18 cellular contexts compared by ENCODE assay signal in genomic region chr1:98030976-98031375, GRCh38.
"Had no signal": no experiment of that assay in that cellular context is flagged by ENCODE, and none has a peak within 500 bp of the region (broad histone marks: within the 10 kb centered on the region; RNA-seq: fewer than 3 reads in every experiment).

No MANE protein-coding gene starts in this region.

- H3K4me3 ChIP-seq: breast epithelium, lower lobe of right lung, ovary, thyroid gland had no signal

- H3K9me3 Mint-ChIP-seq: activated CD4-positive, alpha-beta T cell treated with anti-CD3 and anti-CD28 coated beads, Interleukin-2, amount 10 ng/mL, durations not matched to agents 24 days and 14 days; effector memory CD8-positive, alpha-beta T cell; stimulated activated effector memory CD8-positive, alpha-beta T cell treated with anti-CD3 and anti-CD28 coated beads, Interleukin-12 subunit alpha, Interleukin-12 subunit beta, amount 100 ng/mL, for 72 hours had no signal

- H3K9me3 ChIP-seq: breast epithelium, lower lobe of right lung, ovary, thyroid gland had no signal

- ATAC-seq: activated CD8-positive, alpha-beta T cell treated with anti-CD3 and anti-CD28 coated beads, Interleukin-2, amount 10 ng/mL, durations not matched to agents 7 days and 5 days; effector memory CD8-positive, alpha-beta T cell; left colon; lower lobe of right lung; sciatic nerve had no signal

- H3K27ac ChIP-seq: breast epithelium, lower lobe of right lung, ovary, thyroid gland had no signal

- DNase-seq: activated CD4-positive, alpha-beta T cell treated with anti-CD3 and anti-CD28 coated beads, Interleukin-2, amount 10 ng/mL, durations not matched to agents 24 days and 14 days; activated CD4-positive, CD25-positive, alpha-beta regulatory T cell; activated CD8-positive, alpha-beta memory T cell treated with anti-CD3 and anti-CD28 coated beads, Interleukin-2, amount 50 U/mL, for 4 hours; activated CD8-positive, alpha-beta T cell treated with anti-CD3 and anti-CD28 coated beads, Interleukin-2, amount 10 ng/mL, durations not matched to agents 7 days and 5 days; activated effector memory CD4-positive, alpha-beta T cell treated with anti-CD3 and anti-CD28 coated beads, Interleukin-2, amount 50 U/mL, for 16 hours; activated T-cell treated with anti-CD3 and anti-CD28 coated beads, Interleukin-2, amount 50 U/mL, for 48 hours; cerebellar nuclear complex; effector memory CD8-positive, alpha-beta T cell; left colon; lower lobe of right lung; ovary; thyroid gland had no signal

- H3K4me1 ChIP-seq: breast epithelium, lower lobe of right lung, thyroid gland had no signal

- H3K4me3 Mint-ChIP-seq: activated CD4-positive, alpha-beta T cell treated with anti-CD3 and anti-CD28 coated beads, Interleukin-2, amount 10 ng/mL, durations not matched to agents 24 days and 14 days; activated CD8-positive, alpha-beta T cell treated with anti-CD3 and anti-CD28 coated beads, Interleukin-2, amount 10 ng/mL, durations not matched to agents 7 days and 5 days; activated naive CD8-positive, alpha-beta T cell; effector memory CD8-positive, alpha-beta T cell; stimulated activated effector memory CD8-positive, alpha-beta T cell treated with anti-CD3 and anti-CD28 coated beads, Interleukin-12 subunit alpha, Interleukin-12 subunit beta, amount 100 ng/mL, for 72 hours had no signal

- H3K27me3 ChIP-seq: breast epithelium, thyroid gland had no signal

- FAIRE-seq: islet of Langerhans, urothelium cell line had no signal

- H3K36me3 ChIP-seq: breast epithelium, lower lobe of right lung, ovary, thyroid gland had no signal

- H3K36me3 Mint-ChIP-seq: activated naive CD8-positive, alpha-beta T cell; stimulated activated effector memory CD8-positive, alpha-beta T cell treated with anti-CD3 and anti-CD28 coated beads, Interleukin-12 subunit alpha, Interleukin-12 subunit beta, amount 100 ng/mL, for 72 hours had no signal

- H3K4me1 Mint-ChIP-seq: stimulated activated effector memory CD8-positive, alpha-beta T cell treated with anti-CD3 and anti-CD28 coated beads, Interleukin-12 subunit alpha, Interleukin-12 subunit beta, amount 100 ng/mL, for 72 hours had no signal

- H3K27ac Mint-ChIP-seq: activated CD4-positive, alpha-beta T cell treated with anti-CD3 and anti-CD28 coated beads, Interleukin-2, amount 10 ng/mL, durations not matched to agents 24 days and 14 days; activated CD8-positive, alpha-beta T cell treated with anti-CD3 and anti-CD28 coated beads, Interleukin-2, amount 10 ng/mL, durations not matched to agents 7 days and 5 days; activated naive CD8-positive, alpha-beta T cell; effector memory CD8-positive, alpha-beta T cell; stimulated activated effector memory CD8-positive, alpha-beta T cell treated with anti-CD3 and anti-CD28 coated beads, Interleukin-12 subunit alpha, Interleukin-12 subunit beta, amount 100 ng/mL, for 72 hours had no signal
